Comparison of ENCODE assay signal across 31 cellular contexts in the genomic region with DNA sequence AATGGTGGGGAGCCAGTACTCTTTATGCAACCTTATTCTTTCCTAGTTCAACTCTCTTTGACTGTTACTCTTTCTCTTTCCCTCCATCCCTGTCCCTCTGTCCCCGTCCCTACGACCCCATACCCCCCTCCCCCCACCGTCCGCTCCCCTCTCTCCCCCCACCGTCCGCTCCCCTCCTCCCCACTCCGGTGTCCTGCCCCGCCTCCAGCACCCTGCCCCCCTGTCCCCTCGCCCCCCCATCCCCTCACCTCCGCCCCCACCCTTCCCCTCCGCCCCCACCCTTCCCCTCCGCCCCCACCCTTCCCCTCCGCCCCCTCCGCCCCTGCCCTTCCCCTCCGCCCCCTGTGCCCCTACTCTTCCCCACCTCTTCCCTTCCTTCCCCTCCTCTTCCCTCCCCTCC.
"Had no signal": no experiment of that assay in that cellular context is flagged by ENCODE, and none has a peak within 500 bp of the region (broad histone marks: within the 10 kb centered on the region; RNA-seq: fewer than 3 reads in every experiment).

No MANE protein-coding gene starts in this region.

- DNase-seq: activated CD4-positive, alpha-beta memory T cell treated with anti-CD3 and anti-CD28 coated beads for 36 hours; activated CD4-positive, alpha-beta T cell treated with anti-CD3 and anti-CD28 coated beads for 36 hours; activated CD4-positive, alpha-beta T cell treated with anti-CD3 and anti-CD28 coated beads, Interleukin-2, amount 10 ng/mL, durations not matched to agents 24 days and 14 days; activated CD4-positive, CD25-positive, alpha-beta regulatory T cell; activated CD4-positive, CD25-positive, alpha-beta regulatory T cell treated with anti-CD3 and anti-CD28 coated beads, Interleukin-2, amount 50 U/mL, for 72 hours; activated CD8-positive, alpha-beta memory T cell treated with anti-CD3 and anti-CD28 coated beads, Interleukin-2, amount 10 ng/mL, durations not matched to agents 7 days and 5 days; activated CD8-positive, alpha-beta memory T cell treated with anti-CD3 and anti-CD28 coated beads, Interleukin-2, amount 50 U/mL, for 4 hours; activated gamma-delta T cell; activated naive CD4-positive, alpha-beta T cell; activated naive CD4-positive, alpha-beta T cell treated with anti-CD3 and anti-CD28 coated beads, Interleukin-2, amount 10 ng/mL, durations not matched to agents 7 days and 5 days; activated naive CD8-positive, alpha-beta T cell treated with anti-CD3 and anti-CD28 coated beads, Interleukin-2, amount 10 ng/mL, durations not matched to agents 7 days and 5 days; activated T-cell treated with anti-CD3 and anti-CD28 coated beads, Interleukin-2, amount 50 U/mL, for 1 hour; activated T-cell treated with anti-CD3 and anti-CD28 coated beads, Interleukin-2, amount 50 U/mL, for 48 hours; central memory CD4-positive, alpha-beta T cell; cerebellar nuclear complex; colonic mucosa; effector memory CD4-positive, alpha-beta T cell; foreskin fibroblast; T-helper 1 cell; T-helper 17 cell; T1000 had no signal

- H3K27me3 Mint-ChIP-seq: brain, T-helper 17 cell had no signal

- H3K36me3 Mint-ChIP-seq: activated CD4-positive, alpha-beta memory T cell treated with anti-CD3 and anti-CD28 coated beads for 36 hours; activated CD8-positive, alpha-beta memory T cell treated with anti-CD3 and anti-CD28 coated beads, Interleukin-2, amount 10 ng/mL, durations not matched to agents 7 days and 5 days; activated naive CD4-positive, alpha-beta T cell treated with anti-CD3 and anti-CD28 coated beads, Interleukin-2, amount 10 ng/mL, durations not matched to agents 7 days and 5 days; activated naive CD4-positive, alpha-beta T cell treated with anti-CD3 and anti-CD28 coated beads, Interleukin-2, amount 50 U/mL, for 72 hours; activated naive CD8-positive, alpha-beta T cell treated with anti-CD3 and anti-CD28 coated beads, Interleukin-2, amount 10 ng/mL, durations not matched to agents 7 days and 5 days; brain had no signal

- H3K4me1 ChIP-seq: ascending aorta, breast epithelium, colonic mucosa had no signal

- H3K4me3 Mint-ChIP-seq: activated CD4-positive, alpha-beta memory T cell treated with anti-CD3 and anti-CD28 coated beads for 36 hours; activated CD4-positive, alpha-beta T cell treated with anti-CD3 and anti-CD28 coated beads for 36 hours; activated CD4-positive, alpha-beta T cell treated with anti-CD3 and anti-CD28 coated beads, Interleukin-2, amount 10 ng/mL, durations not matched to agents 24 days and 14 days; activated CD8-positive, alpha-beta memory T cell treated with anti-CD3 and anti-CD28 coated beads, Interleukin-2, amount 10 ng/mL, durations not matched to agents 7 days and 5 days; activated CD8-positive, alpha-beta T cell treated with anti-CD3 and anti-CD28 coated beads, Interleukin-2, amount 10 ng/mL, durations not matched to agents 7 days and 5 days; activated naive CD4-positive, alpha-beta T cell treated with anti-CD3 and anti-CD28 coated beads, Interleukin-2, amount 10 ng/mL, durations not matched to agents 7 days and 5 days; activated naive CD8-positive, alpha-beta T cell treated with anti-CD3 and anti-CD28 coated beads, Interleukin-2, amount 10 ng/mL, durations not matched to agents 7 days and 5 days; activated T-helper 1 cell treated with anti-CD3 and anti-CD28 coated beads, Interleukin-12 subunit alpha, Interleukin-12 subunit beta, Interleukin-2, Interleukin-4 antibody, amounts not matched to agents 30 ng/mL and 10 ng/mL and 1 ng/mL, durations not matched to agents 14 hours and 24 hours and 36 hours; brain; endodermal cell; T-helper 17 cell; T-helper 2 cell treated with Interferon-gamma antibody and Interleukin-4, amounts not matched to agents 5 μg/mL and 100 μg/mL, for 36 hours had no signal

- H3K4me1 Mint-ChIP-seq: activated CD8-positive, alpha-beta memory T cell treated with anti-CD3 and anti-CD28 coated beads, Interleukin-2, amount 10 ng/mL, durations not matched to agents 7 days and 5 days; activated naive CD4-positive, alpha-beta T cell treated with anti-CD3 and anti-CD28 coated beads, Interleukin-2, amount 10 ng/mL, durations not matched to agents 7 days and 5 days had no signal

- H3K4me3 ChIP-seq: ascending aorta, breast epithelium, cardiac muscle cell, colonic mucosa had no signal

- H3K9me3 ChIP-seq: ascending aorta, breast epithelium, colonic mucosa had no signal

- H3K27ac Mint-ChIP-seq: activated CD4-positive, alpha-beta memory T cell treated with anti-CD3 and anti-CD28 coated beads for 36 hours; activated CD4-positive, alpha-beta T cell treated with anti-CD3 and anti-CD28 coated beads for 36 hours; activated CD4-positive, alpha-beta T cell treated with anti-CD3 and anti-CD28 coated beads, Interleukin-2, amount 10 ng/mL, durations not matched to agents 24 days and 14 days; activated CD8-positive, alpha-beta memory T cell treated with anti-CD3 and anti-CD28 coated beads, Interleukin-2, amount 10 ng/mL, durations not matched to agents 7 days and 5 days; activated CD8-positive, alpha-beta T cell treated with anti-CD3 and anti-CD28 coated beads, Interleukin-2, amount 10 ng/mL, durations not matched to agents 7 days and 5 days; activated naive CD4-positive, alpha-beta T cell treated with anti-CD3 and anti-CD28 coated beads, Interleukin-2, amount 10 ng/mL, durations not matched to agents 7 days and 5 days; activated naive CD4-positive, alpha-beta T cell treated with anti-CD3 and anti-CD28 coated beads, Interleukin-2, amount 50 U/mL, for 72 hours; activated naive CD8-positive, alpha-beta T cell treated with anti-CD3 and anti-CD28 coated beads, Interleukin-2, amount 10 ng/mL, durations not matched to agents 7 days and 5 days; activated T-helper 1 cell treated with anti-CD3 and anti-CD28 coated beads, Interleukin-12 subunit alpha, Interleukin-12 subunit beta, Interleukin-2, Interleukin-4 antibody, amounts not matched to agents 30 ng/mL and 10 ng/mL and 1 ng/mL, durations not matched to agents 14 hours and 24 hours and 36 hours; brain; T-helper 17 cell; T-helper 2 cell treated with Interferon-gamma antibody and Interleukin-4, amounts not matched to agents 5 μg/mL and 100 μg/mL, for 36 hours had no signal

- H3K9me3 Mint-ChIP-seq: activated CD4-positive, alpha-beta memory T cell treated with anti-CD3 and anti-CD28 coated beads for 36 hours; activated CD4-positive, alpha-beta T cell treated with anti-CD3 and anti-CD28 coated beads, Interleukin-2, amount 10 ng/mL, durations not matched to agents 24 days and 14 days; activated naive CD4-positive, alpha-beta T cell treated with anti-CD3 and anti-CD28 coated beads, Interleukin-2, amount 10 ng/mL, durations not matched to agents 7 days and 5 days; activated naive CD8-positive, alpha-beta T cell treated with anti-CD3 and anti-CD28 coated beads, Interleukin-2, amount 10 ng/mL, durations not matched to agents 7 days and 5 days; activated T-helper 1 cell treated with anti-CD3 and anti-CD28 coated beads, Interleukin-12 subunit alpha, Interleukin-12 subunit beta, Interleukin-2, Interleukin-4 antibody, amounts not matched to agents 30 ng/mL and 10 ng/mL and 1 ng/mL, durations not matched to agents 14 hours and 24 hours and 36 hours; endodermal cell; T-helper 2 cell treated with Interferon-gamma antibody and Interleukin-4, amounts not matched to agents 5 μg/mL and 100 μg/mL, for 36 hours had no signal

- H3K27me3 ChIP-seq: ascending aorta, breast epithelium, cardiac muscle cell, colonic mucosa had no signal

- H3K36me3 ChIP-seq: ascending aorta, breast epithelium, cardiac muscle cell, colonic mucosa had no signal

- H3K27ac ChIP-seq: ascending aorta, breast epithelium, cardiac muscle cell, colonic mucosa had no signal

- ATAC-seq: activated CD4-positive, alpha-beta T cell treated with anti-CD3 and anti-CD28 coated beads for 36 hours; activated CD8-positive, alpha-beta memory T cell treated with anti-CD3 and anti-CD28 coated beads, Interleukin-2, amount 10 ng/mL, durations not matched to agents 7 days and 5 days; activated CD8-positive, alpha-beta T cell treated with anti-CD3 and anti-CD28 coated beads, Interleukin-2, amount 10 ng/mL, durations not matched to agents 7 days and 5 days; activated naive CD4-positive, alpha-beta T cell treated with anti-CD3 and anti-CD28 coated beads, Interleukin-2, amount 50 U/mL, for 72 hours; esophagus mucosa; T-helper 17 cell had no signal
